Comparison of ENCODE assay signal across 27 cellular contexts in the genomic region with DNA sequence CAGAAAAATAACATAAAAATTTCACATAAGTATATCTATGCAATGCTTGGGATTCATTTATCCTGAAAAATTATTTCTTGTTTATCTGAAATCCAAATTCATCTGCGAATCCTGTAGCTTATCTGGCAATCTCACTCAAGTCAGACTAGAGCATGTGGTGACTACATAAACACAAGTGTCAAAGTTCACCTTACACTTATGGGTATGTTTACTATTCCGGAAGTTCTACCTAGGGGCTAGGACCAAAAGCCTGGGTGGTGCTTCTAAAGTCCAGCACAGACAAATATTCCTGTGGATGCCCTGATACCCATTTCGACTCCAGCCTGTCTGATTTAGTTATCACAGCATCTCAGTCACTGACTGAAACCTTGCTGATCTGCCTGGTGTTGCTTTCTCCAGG.
DNase-seq lines count a peak whose midpoint lies in the region; ATAC-seq, FAIRE-seq and TF ChIP-seq lines count a peak whose summit lies in the region.
"Had no signal": no experiment of that assay in that cellular context is flagged by ENCODE, and none has a peak within 500 bp of the region (broad histone marks: within the 10 kb centered on the region; RNA-seq: fewer than 3 reads in every experiment).

No MANE protein-coding gene starts in this region.

- DNase-seq in HepG2 (ENCODE audit: low spot score): peak; percentile 39
- DNase-seq in right lobe of liver: no peak
- DNase-seq in HuH-7 (ENCODE audit: low spot score): peak; percentile 13
- no peak for DNase-seq in K562 (ENCODE audit: extremely low read depth in 1 of 4, low spot score in 3 of 4)
- no peak for DNase-seq in CD4-positive, alpha-beta memory T cell
- DNase-seq in UCSD-AML1 (lab: John Stamatoyannopoulos, UW; ENCODE audit: unreplicated experiment): no peak
- DNase-seq: AML-193; Caco-2; Calu3; CD4-positive, alpha-beta T cell; CD8-positive, alpha-beta memory T cell; DMS 273 treated with DMSO at 0.1 percent for 48 hours; DMS153; DMS53; DMS79; DND-41; EL; GDM1 had no signal

- no peak overlapping the region for H3K27ac ChIP-seq in HepG2 (ENCODE audit: extremely low read length, insufficient read depth, low read length)
- no peak overlapping the region for H3K27ac ChIP-seq in right lobe of liver
- H3K27ac ChIP-seq in K562 (ENCODE audit: extremely low read depth, low read depth, low read length): no peak overlapping the region
- no peak overlapping the region for H3K27ac ChIP-seq in CD4-positive, alpha-beta memory T cell (ENCODE audit: low read depth, low read length)
- H3K27ac ChIP-seq: 22Rv1; A549; BLaER1 treated with 17β-estradiol and CSF1 and Interleukin-3, amounts not matched to agents 10 nM and 100 nM; C4-2B had no signal

- H3K4me1 Mint-ChIP-seq in CD4-positive, alpha-beta memory T cell: no peaks in the 10 kb centered on the region
- H3K4me1 Mint-ChIP-seq: B cell; CD8-positive, alpha-beta memory T cell had no signal

- H3K79me2 ChIP-seq in HepG2 (ENCODE audit: insufficient read depth, low read length) (no peaks in the 10 kb centered on the region), K562 (ENCODE audit: control insufficient read depth, insufficient read depth, low read length) (no peaks in the 10 kb centered on the region)

- H4K20me1 ChIP-seq in HepG2 (ENCODE audit: insufficient read depth, low read length) (no peaks in the 10 kb centered on the region), K562 (replicated peaks; ENCODE audit: control insufficient read depth, insufficient read depth, low read length) (no peaks in the 10 kb centered on the region)
- H4K20me1 ChIP-seq: BLaER1 treated with 17β-estradiol and CSF1 and Interleukin-3, amounts not matched to agents 10 nM and 100 nM had no signal

- CTCF ChIA-PET in HepG2 (lab: Yijun Ruan, JAX; ENCODE audit: low intra/inter-chr PET ratio, low total read pairs) (no interaction called here), K562 (lab: Yijun Ruan, JAX; ENCODE audit: low intra/inter-chr PET ratio) (no interaction called here)
- CTCF ChIA-PET in CD4-positive, alpha-beta memory T cell (lab: Charles Lee; ENCODE audit: partially characterized antibody): no interaction called here

- no peak for TF ChIP-seq CTCF in HepG2 (CRISPR knock-in tag; IDR thresholded peaks at IDR 0.05)
- TF ChIP-seq CTCF in right lobe of liver (IDR thresholded peaks at IDR 0.05): no peak
- no peak for TF ChIP-seq CTCF in K562 (IDR thresholded peaks at IDR 0.05 in 2 of 3, conservative IDR thresholded peaks at IDR 0.05 in 1 of 3; ENCODE audit: insufficient read depth in 2 of 3, low read depth in 1 of 3, low read length in 3 of 3)

- 0% methylated on average over 3 of the region's 3 CpGs for WGBS in HepG2 (ENCODE audit: low lambda C conversion rate)
- WGBS in right lobe of liver (ENCODE audit: insufficient coverage, low coverage, low lambda C conversion rate, missing lambda C conversion rate): 18% methylated on average over 3 of the region's 3 CpGs
- WGBS in K562 (ENCODE audit: insufficient coverage, low coverage, missing lambda C conversion rate): 12% methylated on average over 3 of the region's 3 CpGs

- in situ Hi-C loops in HepG2 (cut with HindIII; ENCODE audit: extremely low pct_ligation_motif_present, low pct_unique_long_range_greater_than_20kb) (no loop called here), K562 (cut with MboI) (no loop called here)

- H3K27me3 ChIP-seq in HepG2 (ENCODE audit: control insufficient read depth in 1 of 2, insufficient read depth in 2 of 2, low read length in 2 of 2) (no peaks in the 10 kb centered on the region; a peak in 1 of 5 replicates), right lobe of liver (no peaks in the 10 kb centered on the region), K562 (ENCODE audit: control insufficient read depth in 2 of 2, insufficient read depth in 2 of 2, low read length in 2 of 2) (no peaks in the 10 kb centered on the region)
- no peaks in the 10 kb centered on the region for H3K27me3 ChIP-seq in CD4-positive, alpha-beta memory T cell (ENCODE audit: insufficient read depth, low read length)
- H3K27me3 ChIP-seq: BLaER1 treated with 17β-estradiol and CSF1 and Interleukin-3, amounts not matched to agents 10 nM and 100 nM had no signal

- peak; percentile 94 for ATAC-seq in HepG2
- no peak for ATAC-seq in right lobe of liver
- no peak for ATAC-seq in K562
- ATAC-seq in HG03039 (IDR thresholded peaks at IDR 0.05; ENCODE audit: unreplicated experiment): no peak
- ATAC-seq: A549, GM12878 had no signal

- FAIRE-seq in HepG2 (lab: Jason Lieb, UNC) (no peak), K562 (lab: Jason Lieb, UNC) (no peak)
- FAIRE-seq: A549, GM12878, GM12892, GM18507 had no signal

- POLR2A ChIA-PET in HepG2 (lab: Yijun Ruan, JAX): no interaction called here
- POLR2A ChIA-PET in K562 (lab: Yijun Ruan, JAX): interaction anchor here (0.5 kb wide), 1 partner anchor 331 kb away, joined by 3 read pairs; no protein-coding TSS in a partner anchor
- POLR2A ChIA-PET in CD4-positive, alpha-beta memory T cell (lab: Charles Lee; ENCODE audit: partially characterized antibody): no interaction called here

- no peak overlapping the region for H3K27ac Mint-ChIP-seq in CD4-positive, alpha-beta memory T cell
- H3K27ac Mint-ChIP-seq: B cell; CD4-positive, alpha-beta T cell; CD8-positive, alpha-beta memory T cell had no signal

- no peak overlapping the region for H3K4me3 ChIP-seq in HepG2 (replicated peaks in 1 of 3; ENCODE audit: insufficient read depth in 1 of 3, low read depth in 2 of 3, low read length in 3 of 3)
- no peak overlapping the region for H3K4me3 ChIP-seq in right lobe of liver
- H3K4me3 ChIP-seq in K562: no peak overlapping the region
- no peak overlapping the region for H3K4me3 ChIP-seq in CD4-positive, alpha-beta memory T cell (ENCODE audit: low read length in 2 of 2)
- H3K4me3 ChIP-seq: A549; BLaER1 treated with 17β-estradiol and CSF1 and Interleukin-3, amounts not matched to agents 10 nM and 100 nM; GM12878 had no signal

- H2AFZ ChIP-seq in HepG2 (ENCODE audit: low read length) (no peak overlapping the region), K562 (ENCODE audit: low read depth, low read length) (no peak overlapping the region)

- intact Hi-C loops in HepG2 (cut with micrococcal nuclease; ENCODE audit: unreplicated experiment) (no loop called here), right lobe of liver (cut with DNase I) (no loop called here), K562 (cut with micrococcal nuclease) (no loop called here)
- intact Hi-C loops in CD4-positive, alpha-beta memory T cell (cut with micrococcal nuclease): no loop called here

- no peaks in the 10 kb centered on the region for H3K9me1 ChIP-seq in K562 (ENCODE audit: control insufficient read depth, insufficient read depth, low read length)

- no TSS peak for BruUV-seq in HepG2 (replicated peaks; lab: Mats Ljungman, UMichigan)
- no TSS peak for BruUV-seq in K562 (replicated peaks; lab: Mats Ljungman, UMichigan)

- H3K36me3 ChIP-seq in HepG2 (replicated peaks in 1 of 2; ENCODE audit: control insufficient read depth in 1 of 2, insufficient read depth in 2 of 2, low read length in 2 of 2) (no peaks in the 10 kb centered on the region), right lobe of liver (no peaks in the 10 kb centered on the region), K562 (ENCODE audit: control insufficient read depth, insufficient read depth, low read length) (no peaks in the 10 kb centered on the region)
- H3K36me3 ChIP-seq in CD4-positive, alpha-beta memory T cell (ENCODE audit: insufficient read depth, low read length): no peaks in the 10 kb centered on the region
- H3K36me3 ChIP-seq: BLaER1 treated with 17β-estradiol and CSF1 and Interleukin-3, amounts not matched to agents 10 nM and 100 nM had no signal

- TF ChIP-seq EP300 in HepG2 (IDR thresholded peaks at IDR 0.05; ENCODE audit: low read depth in 2 of 2, low read length in 2 of 2) (no peak), HepG2 (CRISPR knock-in tag; IDR thresholded peaks at IDR 0.05; ENCODE audit: borderline replicate concordance) (no peak), K562 (IDR thresholded peaks at IDR 0.05; ENCODE audit: low read length) (no peak)

- no peaks in the 10 kb centered on the region for H3K9me3 ChIP-seq in HepG2 (ENCODE audit: low read length)
- no peaks in the 10 kb centered on the region for H3K9me3 ChIP-seq in right lobe of liver
- no peaks in the 10 kb centered on the region for H3K9me3 ChIP-seq in K562 (replicated peaks; ENCODE audit: control insufficient read depth, insufficient read depth, low read depth, low read length)
- H3K9me3 ChIP-seq in CD4-positive, alpha-beta memory T cell (ENCODE audit: control insufficient read depth in 1 of 2, low read length in 2 of 2): no peaks in the 10 kb centered on the region
- H3K9me3 ChIP-seq: A549; BLaER1 treated with 17β-estradiol and CSF1 and Interleukin-3, amounts not matched to agents 10 nM and 100 nM; Caco-2 had no signal

- peaks cover 20% of the 10 kb centered on the region for H3K4me1 ChIP-seq in HepG2 (ENCODE audit: insufficient read depth, low read length)
- no peaks in the 10 kb centered on the region for H3K4me1 ChIP-seq in right lobe of liver
- H3K4me1 ChIP-seq in K562 (replicated peaks in 1 of 2; ENCODE audit: control insufficient read depth in 2 of 2, insufficient read depth in 2 of 2, low read length in 2 of 2): no peaks in the 10 kb centered on the region
- H3K4me1 ChIP-seq in CD4-positive, alpha-beta memory T cell (ENCODE audit: insufficient read depth, low read length): no peaks in the 10 kb centered on the region
- H3K4me1 ChIP-seq: A549; BLaER1 treated with 17β-estradiol and CSF1 and Interleukin-3, amounts not matched to agents 10 nM and 100 nM had no signal

- H3K4me2 ChIP-seq in HepG2 (ENCODE audit: low read depth, low read length) (no peak overlapping the region), K562 (ENCODE audit: insufficient read depth, low read length) (no peak overlapping the region)
- H3K4me2 ChIP-seq: A549; BLaER1 treated with 17β-estradiol and CSF1 and Interleukin-3, amounts not matched to agents 10 nM and 100 nM had no signal

- TF ChIP-seq POLR2A in HepG2 (IDR thresholded peaks at IDR 0.05; ENCODE audit: insufficient read depth in 1 of 2, low read depth in 2 of 2, low read length in 2 of 2): no peak
- no peak for TF ChIP-seq POLR2A in right lobe of liver (IDR thresholded peaks at IDR 0.05)
- no peak for TF ChIP-seq POLR2A in K562 (conservative IDR thresholded peaks at IDR 0.05)

- peaks cover 0 to 4% (median 1%) of the 10 kb centered on the region in 8 donors for H3K9me3 Mint-ChIP-seq in CD4-positive, alpha-beta memory T cell
- H3K9me3 Mint-ChIP-seq: CD4-positive, alpha-beta T cell; CD8-positive, alpha-beta memory T cell had no signal

- H3K27me3 Mint-ChIP-seq in CD4-positive, alpha-beta memory T cell: peaks cover 5% of the 10 kb centered on the region in 2 donors
- H3K27me3 Mint-ChIP-seq: B cell had no signal

- no peaks in the 10 kb centered on the region for H3K36me3 Mint-ChIP-seq in CD4-positive, alpha-beta memory T cell
- H3K36me3 Mint-ChIP-seq: CD8-positive, alpha-beta memory T cell had no signal

- no peak overlapping the region for H3K4me3 Mint-ChIP-seq in CD4-positive, alpha-beta memory T cell
- H3K4me3 Mint-ChIP-seq: B cell; CD4-positive, alpha-beta T cell; CD8-positive, alpha-beta memory T cell had no signal

- no peak for TF ChIP-seq RAD21 in HepG2 (CRISPR knock-in tag; IDR thresholded peaks at IDR 0.05)
- TF ChIP-seq RAD21 in K562 (CRISPR knock-in tag; conservative IDR thresholded peaks at IDR 0.05 in 1 of 2, IDR thresholded peaks at IDR 0.05 in 1 of 2): no peak

- H3K9ac ChIP-seq in HepG2 (ENCODE audit: insufficient read depth, low read depth, low read length) (no peak overlapping the region), K562 (ENCODE audit: insufficient read depth in 1 of 2, low read depth in 2 of 2, low read length in 2 of 2) (no peak overlapping the region)
- H3K9ac ChIP-seq: BLaER1 treated with 17β-estradiol and CSF1 and Interleukin-3, amounts not matched to agents 10 nM and 100 nM had no signal

Comparison
In these comparisons a context has a peak if more than half of its experiments do, and no peak if none do; other contexts are left out.
1. DNase-seq: peak in HepG2 (single experiment) and HuH-7 (single experiment); none in right lobe of liver (0 of 3), K562 (0 of 4), CD4-positive, alpha-beta memory T cell (0 of 5) and UCSD-AML1 (single experiment).